Comparison of ENCODE assay signal across 11 cellular contexts in genomic region chr12:124621296-124621660, GRCh38. TPM values are rescaled to one million over a fixed set of nuclear protein-coding genes. Genes with fewer than 3 reads are reported as not detected.
DNase-seq lines count a peak whose midpoint lies in the region; ATAC-seq and TF ChIP-seq lines count a peak whose summit lies in the region.
"Had no signal": no experiment of that assay in that cellular context is flagged by ENCODE, and none has a peak within 500 bp of the region (broad histone marks: within the 10 kb centered on the region; RNA-seq: fewer than 3 reads in every experiment).

No MANE protein-coding gene starts in this region.

- peak overlapping the region; percentile 66 for H3K27ac ChIP-seq in suprapubic skin

- peaks cover 30% of the 10 kb centered on the region for H3K4me1 ChIP-seq in suprapubic skin

- no peaks in the 10 kb centered on the region for H3K9me3 ChIP-seq in suprapubic skin

- no peaks in the 10 kb centered on the region for H3K36me3 ChIP-seq in H7 (replicated peaks; ENCODE audit: control insufficient read depth, insufficient read depth, low read length)
- H3K36me3 ChIP-seq in suprapubic skin = no peaks in the 10 kb centered on the region

- H3K27me3 ChIP-seq in H7 (ENCODE audit: control insufficient read depth, insufficient read depth, low read length) = no peaks in the 10 kb centered on the region
- H3K27me3 ChIP-seq in suprapubic skin = no peaks in the 10 kb centered on the region

- no peak for TF ChIP-seq EP300 in suprapubic skin (IDR thresholded peaks at IDR 0.05)

- 18 to 38% methylated on average over 11 of the region's 11 CpGs for WGBS in lower leg skin, 2 donors
- 9% methylated on average over 9 of the region's 11 CpGs for WGBS in suprapubic skin

- DNase-seq in H7 = peak; percentile 83
- DNase-seq in choroid plexus epithelial cell (ENCODE audit: low read depth) = peak; percentile 44
- DNase-seq in lower leg skin (ENCODE audit: low spot score in 2 of 2) = peak; percentile 57 to 94
- DNase-seq in suprapubic skin (ENCODE audit: low spot score in 2 of 2) = peak; percentile 87 to 91
- no peak for DNase-seq in GM20000 (ENCODE audit: low spot score)
- DNase-seq in UCSD-AML1 (lab: John Stamatoyannopoulos, UW; ENCODE audit: unreplicated experiment) = no peak
- no peak for DNase-seq in HT-29 (ENCODE audit: low spot score)
- DNase-seq: effector CD4-positive, alpha-beta T cell; NCI-H1105 treated with DMSO at 0.1 percent for 48 hours; stimulated activated naive CD4-positive, alpha-beta T cell had no signal

- no peak overlapping the region for H3K4me3 ChIP-seq in H7 (ENCODE audit: insufficient read depth, low read depth, low read length)
- no peak overlapping the region for H3K4me3 ChIP-seq in choroid plexus epithelial cell (ENCODE audit: low read depth, low read length)
- no peak overlapping the region for H3K4me3 ChIP-seq in lower leg skin (ENCODE audit: low read depth, poor library complexity, severe bottlenecking)
- no peak overlapping the region for H3K4me3 ChIP-seq in suprapubic skin

- TF ChIP-seq POLR2A in lower leg skin (IDR thresholded peaks at IDR 0.05) (no peak), suprapubic skin (IDR thresholded peaks at IDR 0.05) (no peak)

- TF ChIP-seq CTCF in choroid plexus epithelial cell (conservative IDR thresholded peaks at IDR 0.05; ENCODE audit: low read depth, low read length) (no peak), lower leg skin (IDR thresholded peaks at IDR 0.05) (no peak), suprapubic skin (IDR thresholded peaks at IDR 0.05) (no peak), GM20000 (IDR thresholded peaks at IDR 0.05; ENCODE audit: extremely low read depth, missing control alignments) (no peak)

- intact Hi-C loops in lower leg skin (cut with DNase I; ENCODE audit: low total_unique reads) = no loop called here

- ATAC-seq in HG02885 (IDR thresholded peaks at IDR 0.05; ENCODE audit: poor library complexity, unreplicated experiment) = no peak

RNA-seq across cellular contexts. Expression of gene NCOR2, which starts 53.9 kb away (rescaled TPM):
- 25.1 and 27.2 TPM in 2 replicates for total RNA-seq in H7 (2014; rRNA removed; shearing (Covaris generic))
- total RNA-seq in lower leg skin (100 to 1,000 TPM in 3 of 4 donors, 10 to 100 TPM in 1; 92.1 to 262 (median 137) TPM), suprapubic skin (100 to 1,000 TPM; 111 to 264 (median 187) TPM)
- 93.6 and 114 TPM in 2 replicates for total RNA-seq in HT-29 (2014; rRNA removed; shearing (Covaris generic))

Comparison
In these comparisons a context has a peak if more than half of its experiments do, and no peak if none do; other contexts are left out.
1. DNase-seq: peak in H7 (single experiment), choroid plexus epithelial cell (single experiment), lower leg skin (2 of 2) and suprapubic skin (2 of 2); none in GM20000 (single experiment), UCSD-AML1 (single experiment) and HT-29 (single experiment).